In the genomic region with DNA sequence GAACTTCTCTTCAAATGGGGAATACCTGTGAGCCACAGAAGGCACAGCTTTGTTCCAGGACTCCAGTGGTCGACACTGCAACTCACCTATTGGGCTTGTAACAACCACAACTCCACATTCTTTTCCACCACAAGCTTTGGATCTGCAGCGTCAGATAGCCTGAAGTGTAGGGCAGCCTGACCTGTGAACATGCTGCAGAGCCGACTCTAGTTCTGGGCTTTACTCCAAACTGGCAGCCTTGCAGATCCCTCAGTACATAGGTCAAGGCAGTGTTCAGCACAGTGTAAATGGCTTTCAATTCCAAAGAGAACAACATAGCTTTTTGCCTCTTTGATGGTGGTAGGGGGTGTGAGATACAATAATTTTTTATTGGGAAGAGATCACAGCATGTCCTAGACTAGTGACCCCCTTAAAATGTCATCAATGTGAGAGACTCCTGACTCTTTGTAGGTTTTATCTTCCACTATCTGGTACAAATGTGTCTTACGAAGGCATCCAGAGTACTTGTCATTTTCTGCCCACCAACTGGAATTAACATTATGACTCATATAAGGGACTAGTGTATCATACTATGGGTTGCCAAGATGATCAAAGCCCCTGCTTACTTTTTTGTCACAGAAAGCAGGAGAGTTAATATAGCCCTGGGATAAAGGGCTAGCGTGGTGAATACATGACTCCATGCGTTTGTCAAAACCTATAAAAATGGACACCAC, we compare ENCODE assay signal across 1 cellular context.
TF ChIP-seq lines count a peak whose summit lies in the region.

No MANE protein-coding gene starts in this region.

TF ChIP-seq in IMR-90, 13 proteins besides CTCF, POLR2A, EP300 and RAD21:
- TF ChIP-seq BHLHE40 (IDR thresholded peaks at IDR 0.05; ENCODE audit: low read depth, low read length): peak; percentile 4; the same call in 1 of the 2 replicates
- TF ChIP-seq, protein P1, sequence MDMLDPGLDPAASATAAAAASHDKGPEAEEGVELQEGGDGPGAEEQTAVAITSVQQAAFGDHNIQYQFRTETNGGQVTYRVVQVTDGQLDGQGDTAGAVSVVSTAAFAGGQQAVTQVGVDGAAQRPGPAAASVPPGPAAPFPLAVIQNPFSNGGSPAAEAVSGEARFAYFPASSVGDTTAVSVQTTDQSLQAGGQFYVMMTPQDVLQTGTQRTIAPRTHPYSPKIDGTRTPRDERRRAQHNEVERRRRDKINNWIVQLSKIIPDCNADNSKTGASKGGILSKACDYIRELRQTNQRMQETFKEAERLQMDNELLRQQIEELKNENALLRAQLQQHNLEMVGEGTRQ (IDR thresholded peaks at IDR 0.05; ENCODE audit: low read depth, low read length): no peak
- TF ChIP-seq MXI1 (IDR thresholded peaks at IDR 0.05; ENCODE audit: borderline replicate concordance, low read depth, low read length): no peak; the same call in 1 of the 2 replicates
- TF ChIP-seq NFE2L2 (IDR thresholded peaks at IDR 0.05; ENCODE audit: low read depth, low read length): no peak
- TF ChIP-seq CEBPB (IDR thresholded peaks at IDR 0.05; ENCODE audit: low read depth, low read length): no peak
- peak; percentile 72 for TF ChIP-seq FOS (IDR thresholded peaks at IDR 0.05; ENCODE audit: low read depth, low read length)
